ENCODE assay signal across 8 cellular contexts in the genomic region with DNA sequence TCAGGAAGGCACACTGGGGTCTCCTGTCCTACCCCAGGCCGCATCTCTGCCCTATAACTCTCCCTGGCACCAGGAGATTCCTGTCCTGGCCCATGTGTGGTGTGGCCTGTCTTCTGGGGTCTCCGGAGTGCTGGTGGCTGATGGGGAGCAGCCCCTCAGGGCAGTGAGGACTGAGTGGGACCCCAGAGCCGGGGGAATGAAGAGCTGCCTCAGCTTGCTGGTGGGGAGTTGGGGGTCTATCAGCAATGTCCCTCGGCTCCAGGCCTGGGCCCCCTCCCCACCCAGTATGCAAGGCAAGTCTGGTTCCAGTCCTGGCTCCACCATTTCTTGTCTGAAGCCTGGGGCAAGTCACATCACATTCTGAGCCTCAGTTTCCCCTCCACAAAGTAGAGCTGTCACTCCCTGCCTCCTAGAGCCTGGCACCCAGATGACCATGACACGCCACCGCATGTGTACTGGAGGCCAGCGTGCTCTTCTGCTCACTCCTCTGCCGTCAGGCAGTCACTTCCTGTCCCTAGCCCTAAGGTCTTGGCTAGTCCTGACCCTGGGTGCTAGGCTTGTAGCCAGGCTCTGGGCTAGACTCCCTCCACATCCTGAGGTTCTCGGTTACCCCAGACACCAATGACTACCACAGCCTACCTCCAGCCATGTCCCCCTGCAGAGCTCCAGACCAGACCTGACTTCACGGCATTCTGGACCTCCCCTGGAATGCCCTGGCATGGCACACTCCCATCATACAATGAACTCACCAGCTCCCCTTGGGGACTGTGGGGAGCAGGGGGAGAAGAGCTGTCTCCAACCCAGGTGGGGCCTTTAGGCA. TPM values are rescaled to one million over a fixed set of nuclear protein-coding genes. Genes with fewer than 3 reads are reported as not detected.
A peak's percentile ranks its signal among the peaks of the same experiment; 100 is the strongest.
DNase-seq lines count a peak whose midpoint lies in the region; ATAC-seq and TF ChIP-seq lines count a peak whose summit lies in the region.

No MANE protein-coding gene starts in this region.

- H3K27me3 ChIP-seq in CD4-positive, CD25-positive, alpha-beta regulatory T cell (ENCODE audit: control insufficient read depth, insufficient read depth, low read length): no peaks in the 10 kb centered on the region
- H3K27me3 ChIP-seq in HCT116 (ENCODE audit: insufficient read depth, low read length): no peaks in the 10 kb centered on the region
- no peaks in the 10 kb centered on the region for H3K27me3 ChIP-seq in foreskin keratinocyte

- DNase-seq in CD4-positive, CD25-positive, alpha-beta regulatory T cell: no peak
- no peak for DNase-seq in HCT116 (ENCODE audit: low read depth, low spot score)
- no peak for DNase-seq in activated naive CD8-positive, alpha-beta T cell treated with anti-CD3 and anti-CD28 coated beads, Interleukin-2, amount 50 U/mL, for 24 hours
- no peak for DNase-seq in naive B cell
- no peak for DNase-seq in foreskin keratinocyte
- no peak for DNase-seq in superior temporal gyrus (ENCODE audit: extremely low spot score)

- no peaks in the 10 kb centered on the region for H3K9me2 ChIP-seq in HCT116 (ENCODE audit: insufficient read depth)

- no peak overlapping the region for H3K4me3 ChIP-seq in CD4-positive, CD25-positive, alpha-beta regulatory T cell (ENCODE audit: low read depth, low read length)
- H3K4me3 ChIP-seq in HCT116 (replicated peaks in 1 of 2; ENCODE audit: low read depth in 1 of 2, low read length in 2 of 2): no peak overlapping the region

- TF ChIP-seq CTCF in HCT116 (IDR thresholded peaks at IDR 0.05 in 2 of 3, conservative IDR thresholded peaks at IDR 0.05 in 1 of 3; ENCODE audit: borderline replicate concordance in 1 of 3, insufficient read depth in 1 of 3, low read depth in 2 of 3, low read length in 2 of 3): no peak
- TF ChIP-seq CTCF in foreskin keratinocyte (conservative IDR thresholded peaks at IDR 0.05): no peak

- no peak overlapping the region for H3K9ac ChIP-seq in HCT116 (ENCODE audit: low read length)

- no TSS peak for BruUV-seq in HCT116 (replicated peaks; lab: Mats Ljungman, UMichigan)

- H3K36me3 ChIP-seq in CD4-positive, CD25-positive, alpha-beta regulatory T cell (ENCODE audit: control insufficient read depth, insufficient read depth, low read length): no peaks in the 10 kb centered on the region
- no peaks in the 10 kb centered on the region for H3K36me3 ChIP-seq in HCT116 (ENCODE audit: control insufficient read depth in 1 of 2, insufficient read depth in 2 of 2, low read length in 2 of 2)

- peaks cover 5 to 86% (median 63%) of the 10 kb centered on the region in 4 donors for H3K4me1 Mint-ChIP-seq in CD4-positive, CD25-positive, alpha-beta regulatory T cell
- peaks cover 85% of the 10 kb centered on the region for H3K4me1 Mint-ChIP-seq in activated naive CD8-positive, alpha-beta T cell treated with anti-CD3 and anti-CD28 coated beads, Interleukin-2, amount 50 U/mL, for 24 hours
- peaks cover 76 to 94% (median 86%) of the 10 kb centered on the region in 3 donors for H3K4me1 Mint-ChIP-seq in naive B cell

- peaks cover 77% of the 10 kb centered on the region for H3K4me1 ChIP-seq in CD4-positive, CD25-positive, alpha-beta regulatory T cell (ENCODE audit: control insufficient read depth, insufficient read depth, low read length, poor library complexity, severe bottlenecking)
- H3K4me1 ChIP-seq in HCT116 (ENCODE audit: control insufficient read depth in 1 of 2, insufficient read depth in 2 of 2, low read length in 2 of 2): peaks cover 25 to 78% of the 10 kb centered on the region in 2 experiments
- H3K4me1 ChIP-seq in foreskin keratinocyte: peaks cover 16% of the 10 kb centered on the region

- RAD21 ChIA-PET in HCT116 (lab: Charles Lee; ENCODE audit: low non-redundant PET in 1 of 2, low total read pairs in 2 of 2, uncharacterized antibody in 2 of 2, unreplicated experiment in 2 of 2): interaction anchor here in 1 of 2 experiments (0.8 kb wide), 1 partner anchor 14 kb away, joined by 3 read pairs; no protein-coding TSS in a partner anchor

- no peaks in the 10 kb centered on the region for H3K9me3 Mint-ChIP-seq in CD4-positive, CD25-positive, alpha-beta regulatory T cell
- no peaks in the 10 kb centered on the region for H3K9me3 Mint-ChIP-seq in activated naive CD8-positive, alpha-beta T cell treated with anti-CD3 and anti-CD28 coated beads, Interleukin-2, amount 50 U/mL, for 24 hours
- no peaks in the 10 kb centered on the region for H3K9me3 Mint-ChIP-seq in naive B cell

- peaks cover 8% of the 10 kb centered on the region for H3K36me3 Mint-ChIP-seq in CD4-positive, CD25-positive, alpha-beta regulatory T cell
- peaks cover 4% of the 10 kb centered on the region for H3K36me3 Mint-ChIP-seq in activated naive CD8-positive, alpha-beta T cell treated with anti-CD3 and anti-CD28 coated beads, Interleukin-2, amount 50 U/mL, for 24 hours (ENCODE audit: low read depth)
- no peaks in the 10 kb centered on the region for H3K36me3 Mint-ChIP-seq in naive B cell

- peak overlapping the region in 2 of 4 donors; percentile 49 to 79 for H3K4me3 Mint-ChIP-seq in CD4-positive, CD25-positive, alpha-beta regulatory T cell
- H3K4me3 Mint-ChIP-seq in activated naive CD8-positive, alpha-beta T cell treated with anti-CD3 and anti-CD28 coated beads, Interleukin-2, amount 50 U/mL, for 24 hours: no peak overlapping the region
- peak overlapping the region; percentile 65 to 95 (median 92) for H3K4me3 Mint-ChIP-seq in naive B cell

- no peaks in the 10 kb centered on the region for H3K27me3 Mint-ChIP-seq in CD4-positive, CD25-positive, alpha-beta regulatory T cell
- H3K27me3 Mint-ChIP-seq in activated naive CD8-positive, alpha-beta T cell treated with anti-CD3 and anti-CD28 coated beads, Interleukin-2, amount 50 U/mL, for 24 hours: no peaks in the 10 kb centered on the region
- no peaks in the 10 kb centered on the region for H3K27me3 Mint-ChIP-seq in naive B cell

- no peaks in the 10 kb centered on the region for H4K20me1 ChIP-seq in HCT116 (ENCODE audit: insufficient read depth)

- H3K4me2 ChIP-seq in HCT116 (ENCODE audit: low read length): 0 out of 2 replicates have a peak overlapping the region, but pooled peaks have one; percentile 47

- H2AFZ ChIP-seq in HCT116 (ENCODE audit: low read depth, low read length, poor library complexity, severe bottlenecking): no peak overlapping the region

- intact Hi-C loops in HCT116 (cut with micrococcal nuclease): no loop called here

- POLR2A ChIA-PET in HCT116 (lab: Charles Lee): no interaction called here

- no peak for TF ChIP-seq RAD21 in HCT116 (IDR thresholded peaks at IDR 0.05; ENCODE audit: low read depth)

- no peaks in the 10 kb centered on the region for H3K9me3 ChIP-seq in CD4-positive, CD25-positive, alpha-beta regulatory T cell (ENCODE audit: control insufficient read depth in 2 of 2, low read length in 2 of 2)
- H3K9me3 ChIP-seq in HCT116 (ENCODE audit: control insufficient read depth in 1 of 2, insufficient read depth in 1 of 2, low read depth in 1 of 2, low read length in 2 of 2): no peaks in the 10 kb centered on the region

- H3K27ac Mint-ChIP-seq in CD4-positive, CD25-positive, alpha-beta regulatory T cell: peak overlapping the region; percentile 95 to 99 (median 99)
- H3K27ac Mint-ChIP-seq in activated naive CD8-positive, alpha-beta T cell treated with anti-CD3 and anti-CD28 coated beads, Interleukin-2, amount 50 U/mL, for 24 hours: peak overlapping the region; percentile 84
- peak overlapping the region; percentile 99 to 100 (median 100) for H3K27ac Mint-ChIP-seq in naive B cell

- CTCF ChIA-PET in HCT116 (lab: Charles Lee): interaction anchor here (1.0 to 1.5 kb wide), 3 partner anchors 14 to 55 kb away, joined by 4 to 6 read pairs (median 4); no protein-coding TSS in a partner anchor

- peaks cover 5% of the 10 kb centered on the region; the same call in 1 of the 2 replicates for H3K79me2 ChIP-seq in HCT116 (ENCODE audit: insufficient read depth, low read length)

- peak overlapping the region; percentile 80 for H3K27ac ChIP-seq in CD4-positive, CD25-positive, alpha-beta regulatory T cell (ENCODE audit: insufficient read depth, low read length, poor library complexity, severe bottlenecking)
- H3K27ac ChIP-seq in HCT116 (ENCODE audit: low read depth, low read length): no peak overlapping the region
- no peak overlapping the region for H3K27ac ChIP-seq in foreskin keratinocyte

- no peak for TF ChIP-seq POLR2A in HCT116 (IDR thresholded peaks at IDR 0.05; ENCODE audit: borderline replicate concordance, extremely low read depth, insufficient read depth, insufficient read length)

- ATAC-seq in CD4-positive, CD25-positive, alpha-beta regulatory T cell (ENCODE audit: low read depth in 2 of 2): no peak
- no peak for ATAC-seq in HCT116
- no peak for ATAC-seq in activated naive CD8-positive, alpha-beta T cell treated with anti-CD3 and anti-CD28 coated beads, Interleukin-2, amount 50 U/mL, for 24 hours
- ATAC-seq in naive B cell (ENCODE audit: low read depth in 2 of 2): no peak
- ATAC-seq in GM18861 (IDR thresholded peaks at IDR 0.05; ENCODE audit: unreplicated experiment): no peak
- ATAC-seq in foreskin keratinocyte: no peak
- no peak for ATAC-seq in HG03378 (IDR thresholded peaks at IDR 0.05; ENCODE audit: unreplicated experiment)

TF ChIP-seq in HCT116, 20 proteins besides CTCF, POLR2A, EP300 and RAD21 (continues in another document):
- TF ChIP-seq EGR1 (IDR thresholded peaks at IDR 0.05; ENCODE audit: low read depth) (no peak), FOSL1 (IDR thresholded peaks at IDR 0.05; ENCODE audit: low read depth) (no peak), JUND (IDR thresholded peaks at IDR 0.05) (no peak), ELF1 (IDR thresholded peaks at IDR 0.05; ENCODE audit: borderline replicate concordance, low read depth) (no peak), ZFX (IDR thresholded peaks at IDR 0.05) (no peak), TCF7L2 (IDR thresholded peaks at IDR 0.05; ENCODE audit: borderline replicate concordance, extremely low read depth, insufficient read depth, insufficient read length) (no peak), CEBPB (IDR thresholded peaks at IDR 0.05; ENCODE audit: low read depth) (no peak), POLR2AphosphoS5 (IDR thresholded peaks at IDR 0.05; ENCODE audit: low read depth, low read length) (no peak)

RNA-seq across cellular contexts. Expression of gene ARAP1, which starts 12.8 kb away (rescaled TPM):
- 136 TPM for total RNA-seq in CD4-positive, CD25-positive, alpha-beta regulatory T cell
- 10 to 100 TPM; 24.7 to 43.7 (median 29.5) TPM for polyA plus RNA-seq in CD4-positive, CD25-positive, alpha-beta regulatory T cell
- 57.4 TPM for total RNA-seq in HCT116 (2021; ENCODE audit: unreplicated experiment)
- polyA plus RNA-seq in HCT116 (2012): 44.5 and 59.1 TPM in 2 replicates
- 10 to 100 TPM in 5 of 6 donors, 1 to 10 TPM in 1; 3.3 to 30.2 (median 14.0) TPM for polyA plus RNA-seq in naive B cell (ENCODE audit: low read depth in 6 of 6)
- total RNA-seq in foreskin keratinocyte: 50.2 and 51.8 TPM in 2 replicates
- 38.5 and 40.3 TPM in 2 replicates for polyA plus RNA-seq in foreskin keratinocyte

RNA-seq across cellular contexts. Expression of gene STARD10, which starts 54.4 kb away (rescaled TPM):
- total RNA-seq in CD4-positive, CD25-positive, alpha-beta regulatory T cell: 11.2 TPM
- polyA plus RNA-seq in CD4-positive, CD25-positive, alpha-beta regulatory T cell: 10 to 100 TPM; 13.6 to 16.8 (median 14.0) TPM
- total RNA-seq in HCT116 (2021; ENCODE audit: unreplicated experiment): 58.4 TPM
- polyA plus RNA-seq in HCT116 (2012): 95.0 and 105 TPM in 2 replicates
- 10 to 100 TPM; 24.3 to 39.2 (median 30.7) TPM for polyA plus RNA-seq in naive B cell (ENCODE audit: low read depth in 6 of 6)
- 77.4 and 80.2 TPM in 2 replicates for total RNA-seq in foreskin keratinocyte
- polyA plus RNA-seq in foreskin keratinocyte: 110 and 113 TPM in 2 replicates
